ENCODE assay signal across 8 cellular contexts in genomic region chr2:60560734-60561649, GRCh38.
DNase-seq lines count a peak whose midpoint lies in the region; ATAC-seq and TF ChIP-seq lines count a peak whose summit lies in the region.

No MANE protein-coding gene starts in this region.

- peak; percentile 62 for ATAC-seq in GM21447 (IDR thresholded peaks at IDR 0.05; ENCODE audit: unreplicated experiment)

- peak; percentile 47 for TF ChIP-seq CTCF in LNCaP clone FGC (IDR thresholded peaks at IDR 0.05; ENCODE audit: control insufficient read depth, extremely low read depth, insufficient read depth)
- peak; percentile 57 for TF ChIP-seq CTCF in astrocyte of the cerebellum (IDR thresholded peaks at IDR 0.05; ENCODE audit: low read depth, low read length, missing control alignments)

- in situ Hi-C loops in astrocyte of the cerebellum (cut with HindIII; ENCODE audit: low sequenced_read_pairs): no loop called here

- H3K4me3 ChIP-seq in LNCaP clone FGC (ENCODE audit: low read depth, low read length): no peak overlapping the region
- no peak overlapping the region for H3K4me3 ChIP-seq in astrocyte of the cerebellum (ENCODE audit: low read depth, low read length)

- DNase-seq in NCI-H1436 (lab: John Stamatoyannopoulos, UW) (peak; percentile 26), NCI-H1436 treated with DMSO at 0.1 percent for 48 hours (lab: John Stamatoyannopoulos, UW) (no peak), LNCaP clone FGC (ENCODE audit: low read depth) (no peak), astrocyte of the cerebellum (ENCODE audit: low read depth) (no peak), medulla oblongata (ENCODE audit: extremely low spot score) (peak; percentile 56), NK-92 (lab: John Stamatoyannopoulos, UW; ENCODE audit: unreplicated experiment) (no peak)
- DNase-seq in central memory CD4-positive, alpha-beta T cell: no peak

Comparison
In these comparisons a context has a peak if more than half of its experiments do, and no peak if none do; other contexts are left out.
1. DNase-seq: peak in NCI-H1436 (single experiment) and medulla oblongata (single experiment); none in NCI-H1436 treated with DMSO at 0.1 percent for 48 hours (single experiment), LNCaP clone FGC (single experiment), astrocyte of the cerebellum (single experiment), central memory CD4-positive, alpha-beta T cell (single experiment) and NK-92 (single experiment).